ENCODE assay signal across 12 cellular contexts in the genomic region with DNA sequence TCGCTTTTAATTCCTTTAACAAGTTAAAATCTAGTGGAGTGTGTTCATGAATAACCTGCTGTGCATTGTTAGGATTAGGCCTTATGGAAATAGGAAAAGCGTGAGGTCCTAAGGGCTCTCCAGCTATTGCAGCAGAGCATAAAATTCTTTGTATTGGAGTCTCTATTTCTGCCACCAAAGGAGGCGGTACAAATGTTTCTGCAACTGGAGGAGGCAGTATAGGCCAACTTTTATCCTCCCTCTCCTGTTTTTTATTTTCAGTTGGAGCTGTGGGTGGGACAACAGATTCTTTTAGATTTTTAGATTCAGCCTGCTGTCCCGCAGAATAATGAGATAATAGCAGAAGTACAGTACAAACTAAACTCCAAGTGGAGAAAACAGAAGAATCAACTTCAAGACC. TPM values are rescaled to one million over a fixed set of nuclear protein-coding genes. Genes with fewer than 3 reads are reported as not detected.
DNase-seq lines count a peak whose midpoint lies in the region; ATAC-seq and TF ChIP-seq lines count a peak whose summit lies in the region.
"Had no signal": no experiment of that assay in that cellular context is flagged by ENCODE, and none has a peak within 500 bp of the region (broad histone marks: within the 10 kb centered on the region; RNA-seq: fewer than 3 reads in every experiment).

No MANE protein-coding gene starts in this region.

- H3K4me2 ChIP-seq in PC-9 (peak overlapping the region; percentile 99), neural progenitor cell (no peak overlapping the region)

- peak overlapping the region; percentile 92 for H3K27ac Mint-ChIP-seq in neural progenitor cell
- H3K27ac Mint-ChIP-seq: activated naive CD4-positive, alpha-beta T cell treated with anti-CD3 and anti-CD28 coated beads for 36 hours; CD8-positive, alpha-beta T cell had no signal

- peaks cover 89% of the 10 kb centered on the region for H3K4me1 ChIP-seq in PC-9 (replicated peaks; ENCODE audit: insufficient read depth)
- H3K4me1 ChIP-seq in neural progenitor cell, result peaks cover 41% of the 10 kb centered on the region

- no TSS peak for BruUV-seq in PC-9 (replicated peaks; lab: Mats Ljungman, UMichigan)

- H4K20me1 ChIP-seq in PC-9 (ENCODE audit: insufficient read depth) (no peaks in the 10 kb centered on the region), neural progenitor cell (ENCODE audit: low read depth) (no peaks in the 10 kb centered on the region)

- TF ChIP-seq CTCF in PC-9 (conservative IDR thresholded peaks at IDR 0.05), result peak; percentile 45; the same call in 1 of the 2 replicates
- peak; percentile 36 for TF ChIP-seq CTCF in epithelial cell of proximal tubule (conservative IDR thresholded peaks at IDR 0.05; ENCODE audit: low read depth, low read length)
- peak; percentile 46 for TF ChIP-seq CTCF in neural progenitor cell (IDR thresholded peaks at IDR 0.05)

- H3K36me3 ChIP-seq in PC-9 (ENCODE audit: low read depth) (peaks cover 5% of the 10 kb centered on the region), neural progenitor cell (no peaks in the 10 kb centered on the region)

- DNase-seq in DMS53 (lab: John Stamatoyannopoulos, UW) (peak; percentile 61), PC-9 (no peak), epithelial cell of proximal tubule (ENCODE audit: low read depth) (no peak), neural progenitor cell (ENCODE audit: low spot score) (peak; percentile 33)
- no peak for DNase-seq in activated CD4-positive, alpha-beta T cell treated with anti-CD3 and anti-CD28 coated beads, Interleukin-2, amount 50 U/mL, for 1 hour
- DNase-seq in activated naive CD4-positive, alpha-beta T cell (lab: John Stamatoyannopoulos, UW), result no peak
- DNase-seq: activated naive CD4-positive, alpha-beta T cell treated with anti-CD3 and anti-CD28 coated beads for 36 hours; CD8-positive, alpha-beta T cell; NCI-H1436 treated with DMSO at 0.1 percent for 48 hours had no signal

- intact Hi-C loops in PC-9 (cut with micrococcal nuclease; ENCODE audit: unreplicated experiment), result no loop called here

- H2AFZ ChIP-seq in PC-9 (no peak overlapping the region), neural progenitor cell (replicated peaks) (peak overlapping the region; percentile 86)

- H3K9me2 ChIP-seq in PC-9 (ENCODE audit: insufficient read depth), result no peaks in the 10 kb centered on the region

- H3K27ac ChIP-seq in PC-9 (peak overlapping the region; percentile 97), neural progenitor cell (no peak overlapping the region)
- H3K27ac ChIP-seq: RWPE1 had no signal

- H3K79me2 ChIP-seq in PC-9 (ENCODE audit: low read depth), result peaks cover 21% of the 10 kb centered on the region
- no peaks in the 10 kb centered on the region for H3K79me2 ChIP-seq in neural progenitor cell (ENCODE audit: low read depth)

- H3K4me1 Mint-ChIP-seq in neural progenitor cell, result peaks cover 39% of the 10 kb centered on the region

- no peaks in the 10 kb centered on the region for H3K9me3 Mint-ChIP-seq in neural progenitor cell
- H3K9me3 Mint-ChIP-seq: activated naive CD4-positive, alpha-beta T cell treated with anti-CD3 and anti-CD28 coated beads for 36 hours; CD8-positive, alpha-beta T cell had no signal

- H3F3A ChIP-seq in PC-9 (ENCODE audit: insufficient read depth, low read depth) (peaks cover 64% of the 10 kb centered on the region), neural progenitor cell (ENCODE audit: low read depth) (peaks cover 21% of the 10 kb centered on the region)

- H3K4me3 ChIP-seq in PC-9 (peak overlapping the region; percentile 73), epithelial cell of proximal tubule (ENCODE audit: low read depth, low read length) (no peak overlapping the region), neural progenitor cell (no peak overlapping the region)

- ATAC-seq in GM21360 (IDR thresholded peaks at IDR 0.05; ENCODE audit: unreplicated experiment) (no peak), HG02973 (IDR thresholded peaks at IDR 0.05; ENCODE audit: unreplicated experiment) (no peak)
- ATAC-seq: CD8-positive, alpha-beta T cell had no signal

- no peaks in the 10 kb centered on the region for H3K36me3 Mint-ChIP-seq in neural progenitor cell
- H3K36me3 Mint-ChIP-seq: CD8-positive, alpha-beta T cell had no signal

- H3K9me3 ChIP-seq in PC-9 (ENCODE audit: insufficient read depth, low read depth) (peaks cover 6% of the 10 kb centered on the region), neural progenitor cell (ENCODE audit: low read depth) (no peaks in the 10 kb centered on the region)

- H3K27me3 Mint-ChIP-seq in neural progenitor cell (ENCODE audit: insufficient read depth, low read depth), result peaks cover 3% of the 10 kb centered on the region

- CTCF ChIA-PET in PC-9 (lab: Charles Lee), result interaction anchor here (0.9 to 4.6 kb wide), 4 partner anchors 12 to 82 kb away, joined by 3 to 25 read pairs (median 7); a partner anchor contains a TSS

- POLR2A ChIA-PET in PC-9 (lab: Charles Lee; ENCODE audit: unreplicated experiment), result interaction anchor here (0.6 to 2.2 kb wide), 5 partner anchors 12 to 163 kb away, joined by 3 to 12 read pairs (median 4); a partner anchor contains a TSS

- H3K9ac ChIP-seq in neural progenitor cell, result no peak overlapping the region

- H3K4me3 Mint-ChIP-seq in neural progenitor cell, result no peak overlapping the region
- H3K4me3 Mint-ChIP-seq: activated naive CD4-positive, alpha-beta T cell treated with anti-CD3 and anti-CD28 coated beads for 36 hours; CD8-positive, alpha-beta T cell had no signal

- H3K27me3 ChIP-seq in PC-9 (ENCODE audit: insufficient read depth, low read depth) (no peaks in the 10 kb centered on the region), neural progenitor cell (no peaks in the 10 kb centered on the region)

RNA-seq across cellular contexts. Expression of a gene that starts 26.2 kb away (rescaled TPM):
- total RNA-seq in PC-9 (2021), result not detected in 2 replicates
- total RNA-seq in epithelial cell of proximal tubule, result not detected in 2 replicates
- not detected in 2 replicates for total RNA-seq in neural progenitor cell (ENCODE audit: low replicate concordance)
- total RNA-seq: activated naive CD4-positive, alpha-beta T cell treated with anti-CD3 and anti-CD28 coated beads for 36 hours; CD8-positive, alpha-beta T cell had no signal

RNA-seq across cellular contexts. Expression of a gene that starts 36.6 kb away (rescaled TPM):
- total RNA-seq in PC-9 (2021) (not detected in 2 replicates), epithelial cell of proximal tubule (not detected in 2 replicates), neural progenitor cell (ENCODE audit: low replicate concordance) (not detected in 2 replicates)
- total RNA-seq: activated naive CD4-positive, alpha-beta T cell treated with anti-CD3 and anti-CD28 coated beads for 36 hours; CD8-positive, alpha-beta T cell had no signal

Comparison
In these comparisons a context has a peak if more than half of its experiments do, and no peak if none do; other contexts are left out.
1. DNase-seq: peak in DMS53 (single experiment) and neural progenitor cell (single experiment); none in PC-9 (0 of 2), epithelial cell of proximal tubule (single experiment), activated CD4-positive, alpha-beta T cell treated with anti-CD3 and anti-CD28 coated beads, Interleukin-2, amount 50 U/mL, for 1 hour (single experiment) and activated naive CD4-positive, alpha-beta T cell (0 of 4).
2. Peak in every context shown above with its lines, with median percentiles within 50 percentile points of each other: CTCF ChIP-seq.